Comparison of ENCODE assay signal across 12 cellular contexts in genomic region chr13:81872581-81872980, GRCh38.
A peak's percentile ranks its signal among the peaks of the same experiment; 100 is the strongest.
DNase-seq lines count a peak whose midpoint lies in the region; ATAC-seq, FAIRE-seq and TF ChIP-seq lines count a peak whose summit lies in the region.
"Had no signal": no experiment of that assay in that cellular context is flagged by ENCODE, and none has a peak within 500 bp of the region (broad histone marks: within the 10 kb centered on the region; RNA-seq: fewer than 3 reads in every experiment).

No MANE protein-coding gene starts in this region.

- H3K4me2 ChIP-seq in PC-3 (ENCODE audit: low read length) (no peak overlapping the region), keratinocyte (ENCODE audit: control insufficient read depth, extremely low read depth, insufficient read depth, low read depth, low read length) (no peak overlapping the region)

- POLR2A ChIA-PET in PC-3 (lab: Charles Lee; ENCODE audit: unreplicated experiment), result no interaction called here

- WGBS in heart right ventricle, 2 donors, result 4% methylated on average over 3 of the region's 3 CpGs

- H3K4me1 ChIP-seq in PC-3 (ENCODE audit: insufficient read depth, low read length), result peaks cover 5% of the 10 kb centered on the region; the same call in 1 of the 2 replicates
- H3K4me1 ChIP-seq in keratinocyte (ENCODE audit: control insufficient read depth, extremely low read depth, insufficient read depth, low read length), result no peaks in the 10 kb centered on the region
- H3K4me1 ChIP-seq in heart right ventricle, result no peaks in the 10 kb centered on the region

- H3K27me3 Mint-ChIP-seq in Calu3 (ENCODE audit: unreplicated experiment), result no peaks in the 10 kb centered on the region

- H3K4me3 Mint-ChIP-seq in Calu3 (ENCODE audit: low read depth, unreplicated experiment), result no peak overlapping the region
- H3K4me3 Mint-ChIP-seq: activated CD8-positive, alpha-beta T cell treated with anti-CD3 and anti-CD28 coated beads, Interleukin-2, amount 10 ng/mL, durations not matched to agents 7 days and 5 days had no signal

- H4K20me1 ChIP-seq in PC-3 (ENCODE audit: low read length) (no peaks in the 10 kb centered on the region), keratinocyte (ENCODE audit: control insufficient read depth, extremely low read depth, insufficient read depth, low read length) (no peaks in the 10 kb centered on the region)

- FAIRE-seq in HTR-8/SVneo (lab: Jason Lieb, UNC), result no peak
- FAIRE-seq in keratinocyte (lab: Jason Lieb, UNC), result no peak

- TF ChIP-seq CTCF in Calu3 (IDR thresholded peaks at IDR 0.05; ENCODE audit: unreplicated experiment) (no peak), PC-3 (conservative IDR thresholded peaks at IDR 0.05; ENCODE audit: low read depth, low read length) (peak; percentile 59), keratinocyte (optimal IDR thresholded peaks at IDR 0.05 in 1 of 3, IDR thresholded peaks at IDR 0.05 in 1 of 3, conservative IDR thresholded peaks at IDR 0.05 in 1 of 3; ENCODE audit: extremely low read depth in 1 of 3, insufficient read depth in 2 of 3, low read length in 3 of 3) (peak in 2 of 3 experiments; percentile 4 to 10), heart right ventricle (IDR thresholded peaks at IDR 0.05) (peak in 2 of 9 donors; percentile 7 to 13)

- H3K79me2 ChIP-seq in PC-3 (ENCODE audit: low read length), result no peaks in the 10 kb centered on the region
- no peaks in the 10 kb centered on the region for H3K79me2 ChIP-seq in keratinocyte (ENCODE audit: control insufficient read depth, insufficient read depth, low read length)

- no peaks in the 10 kb centered on the region for H3K9me1 ChIP-seq in keratinocyte (ENCODE audit: control insufficient read depth, extremely low read depth, insufficient read depth, low read length)

- H3K9ac ChIP-seq in PC-3 (ENCODE audit: low read length) (no peak overlapping the region), keratinocyte (ENCODE audit: control insufficient read depth, extremely low read depth, insufficient read depth, low read length) (no peak overlapping the region)

- no peaks in the 10 kb centered on the region for H3K9me2 ChIP-seq in PC-3 (replicated peaks; ENCODE audit: low read length)

- no peaks in the 10 kb centered on the region for H3K4me1 Mint-ChIP-seq in Calu3 (ENCODE audit: low read depth, unreplicated experiment)

- no peak overlapping the region for H3K4me3 ChIP-seq in PC-3 (ENCODE audit: low read length)
- no peak overlapping the region for H3K4me3 ChIP-seq in keratinocyte (ENCODE audit: control insufficient read depth in 2 of 3, extremely low read depth in 1 of 3, insufficient read depth in 2 of 3, low read depth in 1 of 3, low read length in 3 of 3)
- H3K4me3 ChIP-seq in heart right ventricle, result no peak overlapping the region
- H3K4me3 ChIP-seq: coronary artery had no signal

- dilution Hi-C loops in keratinocyte (cut with MboI; ENCODE audit: extremely low pct_ligation_motif_present, low sequenced_read_pairs), result no loop called here

- H3F3A ChIP-seq in PC-3 (ENCODE audit: low read length, unreplicated experiment), result no peaks in the 10 kb centered on the region

- no peaks in the 10 kb centered on the region for H3K36me3 Mint-ChIP-seq in Calu3 (ENCODE audit: insufficient read depth, unreplicated experiment)

- peaks cover 3% of the 10 kb centered on the region for H3K9me3 Mint-ChIP-seq in Calu3 (ENCODE audit: low read depth, unreplicated experiment)

- CTCF ChIA-PET in Calu3 (lab: Charles Lee), result no interaction called here
- CTCF ChIA-PET in PC-3 (lab: Charles Lee), result interaction anchor here (0.7 to 1.0 kb wide), 5 partner anchors 232 to 385 kb away, joined by 3 to 21 read pairs (median 3); no protein-coding TSS in a partner anchor

- DNase-seq in Calu3 (peak; percentile 3), HTR-8/SVneo (ENCODE audit: insufficient read length, low spot score) (peak; percentile 1), PC-3 (peak; percentile 43), keratinocyte (ENCODE audit: low read depth, low spot score) (no peak), heart right ventricle (no peak), 8988T (no peak)
- DNase-seq: activated CD8-positive, alpha-beta T cell treated with anti-CD3 and anti-CD28 coated beads, Interleukin-2, amount 10 ng/mL, durations not matched to agents 7 days and 5 days; stimulated activated CD4-positive, alpha-beta T cell treated with anti-CD3 and anti-CD28 coated beads, Interleukin-4, amount 100 ng/mL, for 1 hour had no signal

- BruUV-seq in Calu3 (replicated peaks; lab: Mats Ljungman, UMichigan) (no TSS peak), PC-3 (replicated peaks; lab: Mats Ljungman, UMichigan) (no TSS peak)

- ATAC-seq in PC-3 (peak; percentile 50), heart right ventricle (no peak), HG02678 (IDR thresholded peaks at IDR 0.05; ENCODE audit: unreplicated experiment) (no peak), GM19452 (IDR thresholded peaks at IDR 0.05; ENCODE audit: unreplicated experiment) (no peak)
- ATAC-seq: activated CD8-positive, alpha-beta T cell treated with anti-CD3 and anti-CD28 coated beads, Interleukin-2, amount 10 ng/mL, durations not matched to agents 7 days and 5 days; left lobe of liver had no signal

- H3K36me3 ChIP-seq in PC-3 (ENCODE audit: low read depth, low read length) (no peaks in the 10 kb centered on the region), keratinocyte (ENCODE audit: control insufficient read depth in 2 of 2, extremely low read depth in 1 of 2, insufficient read depth in 2 of 2, low read length in 2 of 2) (no peaks in the 10 kb centered on the region), heart right ventricle (no peaks in the 10 kb centered on the region)

- H3K27ac Mint-ChIP-seq in Calu3 (ENCODE audit: unreplicated experiment), result no peak overlapping the region
- H3K27ac Mint-ChIP-seq: activated CD8-positive, alpha-beta T cell treated with anti-CD3 and anti-CD28 coated beads, Interleukin-2, amount 10 ng/mL, durations not matched to agents 7 days and 5 days had no signal

- H3K27ac ChIP-seq in PC-3 (ENCODE audit: low read length), result no peak overlapping the region
- no peak overlapping the region for H3K27ac ChIP-seq in keratinocyte (ENCODE audit: control insufficient read depth, insufficient read depth, low read length)
- no peak overlapping the region for H3K27ac ChIP-seq in heart right ventricle
- H3K27ac ChIP-seq: coronary artery had no signal

- intact Hi-C loops in Calu3 (cut with micrococcal nuclease; ENCODE audit: unreplicated experiment) (loop anchor here (5.0 kb wide), 2 partner anchors 330 to 700 kb away; no protein-coding TSS in a partner anchor), PC-3 (cut with micrococcal nuclease) (loop anchor here (1.0 to 5.0 kb wide), 5 partner anchors 232 to 810 kb away; no protein-coding TSS in a partner anchor), heart right ventricle (cut with DNase I) (no loop called here)

- H3K27me3 ChIP-seq in PC-3 (ENCODE audit: low read length), result no peaks in the 10 kb centered on the region
- H3K27me3 ChIP-seq in keratinocyte (ENCODE audit: control insufficient read depth, extremely low read depth, insufficient read depth, low read length), result no peaks in the 10 kb centered on the region
- no peaks in the 10 kb centered on the region for H3K27me3 ChIP-seq in heart right ventricle

- H3K9me3 ChIP-seq in PC-3 (ENCODE audit: low read length), result no peaks in the 10 kb centered on the region
- no peaks in the 10 kb centered on the region for H3K9me3 ChIP-seq in keratinocyte (ENCODE audit: control insufficient read depth, low read depth, low read length)
- no peaks in the 10 kb centered on the region for H3K9me3 ChIP-seq in heart right ventricle

- H2AFZ ChIP-seq in PC-3 (ENCODE audit: low read length) (no peak overlapping the region), keratinocyte (ENCODE audit: control insufficient read depth, low read length) (no peak overlapping the region)

Comparison
In these comparisons a context has a peak if more than half of its experiments do, and no peak if none do; other contexts are left out.
1. DNase-seq: peak in Calu3 (single experiment), HTR-8/SVneo (single experiment) and PC-3 (single experiment); none in keratinocyte (single experiment), heart right ventricle (0 of 2) and 8988T (single experiment).
2. intact Hi-C loops: an anchor here in Calu3 (5.0 kb wide) and PC-3 (1.0 to 5.0 kb wide); none called in heart right ventricle.